Comparison of ENCODE assay signal across 21 cellular contexts in the genomic region with DNA sequence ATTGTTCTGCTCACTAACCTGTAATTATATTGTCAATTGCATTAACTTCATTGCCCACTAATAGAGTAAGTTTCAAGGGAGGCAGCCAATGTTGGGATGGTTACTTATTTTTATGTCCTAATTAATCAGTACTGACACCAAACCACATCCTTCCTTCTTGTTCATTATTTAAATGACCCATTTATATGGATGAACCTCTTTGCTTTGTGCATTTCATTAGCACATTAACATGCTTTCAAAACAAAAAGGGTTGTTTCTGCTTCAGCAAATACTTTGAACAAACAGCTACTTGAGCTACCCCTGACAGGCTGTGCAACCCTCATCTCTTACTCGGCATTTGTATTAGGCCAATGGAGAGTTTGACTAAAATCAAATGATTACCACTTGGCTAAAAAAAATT.
DNase-seq lines count a peak whose midpoint lies in the region; ATAC-seq, FAIRE-seq and TF ChIP-seq lines count a peak whose summit lies in the region.
"Had no signal": no experiment of that assay in that cellular context is flagged by ENCODE, and none has a peak within 500 bp of the region (broad histone marks: within the 10 kb centered on the region; RNA-seq: fewer than 3 reads in every experiment).

No MANE protein-coding gene starts in this region.

- 35 to 51% (median 49%) methylated on average over 1 of the region's 1 CpG for WGBS in stomach, 5 donors

- H3K36me3 ChIP-seq in colonic mucosa (no peaks in the 10 kb centered on the region), stomach (no peaks in the 10 kb centered on the region)
- H3K36me3 ChIP-seq: MG63, SJSA1 had no signal

- H3K9me3 ChIP-seq in colonic mucosa (no peaks in the 10 kb centered on the region), stomach (no peaks in the 10 kb centered on the region)
- H3K9me3 ChIP-seq: MG63, SJSA1 had no signal

- H3K4me1 ChIP-seq in colonic mucosa = no peaks in the 10 kb centered on the region
- H3K4me1 ChIP-seq in stomach = peaks cover 19 to 66% (median 44%) of the 10 kb centered on the region in 4 donors
- H3K4me1 ChIP-seq: SJSA1 had no signal

- H3K4me3 ChIP-seq in colonic mucosa (no peak overlapping the region), stomach (no peak overlapping the region)
- H3K4me3 ChIP-seq: MG63, SJSA1 had no signal

- DNase-seq in NCI-H2107 treated with DMSO at 0.1 percent for 48 hours (lab: John Stamatoyannopoulos, UW; ENCODE audit: unreplicated experiment) (peak; percentile 39), NCI-H2107 (lab: John Stamatoyannopoulos, UW) (no peak), NCI-H1105 treated with DMSO at 0.1 percent for 48 hours (lab: John Stamatoyannopoulos, UW) (peak; percentile 97), colonic mucosa (no peak), stomach (no peak), H54 (ENCODE audit: insufficient read length, low spot score) (no peak)
- DNase-seq in effector CD8-positive, alpha-beta T cell (lab: John Stamatoyannopoulos, UW) = no peak
- DNase-seq: 8988T, DMS 273 treated with DMSO at 0.1 percent for 48 hours, H7, Kasumi-1, MG63, NCI-H1092, NCI-H187, NCI-H2171 treated with DMSO at 0.1 percent for 48 hours, NCI-H446 treated with DMSO at 0.1 percent for 48 hours had no signal

- intact Hi-C loops in colonic mucosa (cut with DNase I) (no loop called here), stomach (cut with DNase I; ENCODE audit: low total_unique reads) (no loop called here)

- peak overlapping the region in 1 of 2 donors; percentile 6 for H3K9ac ChIP-seq in colonic mucosa (ENCODE audit: low read depth in 2 of 2, low read length in 2 of 2)

- ATAC-seq in HG03354 (IDR thresholded peaks at IDR 0.05; ENCODE audit: poor library complexity, severe bottlenecking, unreplicated experiment) = no peak
- ATAC-seq: Panc1 had no signal

- FAIRE-seq in H54 (lab: Jason Lieb, UNC) = no peak
- FAIRE-seq: GM12891, HTR-8/SVneo had no signal

- H3K27me3 ChIP-seq in colonic mucosa = no peaks in the 10 kb centered on the region
- H3K27me3 ChIP-seq in stomach = no peaks in the 10 kb centered on the region
- H3K27me3 ChIP-seq: MG63 had no signal

- TF ChIP-seq EP300 in stomach (IDR thresholded peaks at IDR 0.05) = no peak

- TF ChIP-seq CTCF in colonic mucosa (IDR thresholded peaks at IDR 0.05) (no peak), stomach (IDR thresholded peaks at IDR 0.05) (no peak)

- H3K27ac ChIP-seq in colonic mucosa (peak overlapping the region; percentile 22), stomach (peak overlapping the region in 4 of 5 donors; percentile 38 to 89 (median 72))
- H3K27ac ChIP-seq: SJSA1 had no signal

- TF ChIP-seq POLR2A in stomach (IDR thresholded peaks at IDR 0.05) (no peak), H54 (IDR thresholded peaks at IDR 0.05; ENCODE audit: low read depth, low read length) (no peak)

Comparison
In these comparisons a context has a peak if more than half of its experiments do, and no peak if none do; other contexts are left out.
1. DNase-seq: peak in NCI-H2107 treated with DMSO at 0.1 percent for 48 hours (single experiment) and NCI-H1105 treated with DMSO at 0.1 percent for 48 hours (single experiment); none in NCI-H2107 (single experiment), colonic mucosa (single experiment), stomach (single experiment), effector CD8-positive, alpha-beta T cell (single experiment) and H54 (single experiment).